ENCODE assay signal across 15 cellular contexts in genomic region chr1:228305721-228306152, GRCh38.
DNase-seq lines count a peak whose midpoint lies in the region; ATAC-seq and TF ChIP-seq lines count a peak whose summit lies in the region.
"Had no signal": no experiment of that assay in that cellular context is flagged by ENCODE, and none has a peak within 500 bp of the region (broad histone marks: within the 10 kb centered on the region; RNA-seq: fewer than 3 reads in every experiment).

No MANE protein-coding gene starts in this region.

- DNase-seq in Right ventricle myocardium superior (peak; percentile 26), left cardiac atrium (no peak), endodermal cell (peak; percentile 27), mesothelial cell of epicardium (ENCODE audit: low spot score in 2 of 2, unreplicated experiment in 2 of 2) (peak; percentile 8 to 10), spleen (peak; percentile 68), Calu3 (no peak)
- DNase-seq: AML-193, DMS53, NCI-H1417, NCI-H1930, NCI-H510A treated with DMSO at 0.1 percent for 48 hours had no signal

- no peaks in the 10 kb centered on the region for H3K27me3 ChIP-seq in endodermal cell (ENCODE audit: control insufficient read depth, insufficient read depth, low read length, poor library complexity, severe bottlenecking)
- H3K27me3 ChIP-seq in spleen (replicated peaks in 1 of 7): no peaks in the 10 kb centered on the region

- CTCF ChIA-PET in Calu3 (lab: Charles Lee): interaction anchor here (1.3 kb wide), 1 partner anchor 13 kb away, joined by 3 read pairs; no protein-coding TSS in a partner anchor

- TF ChIP-seq CTCF in endodermal cell (conservative IDR thresholded peaks at IDR 0.05): no peak
- TF ChIP-seq CTCF in mesothelial cell of epicardium (IDR thresholded peaks at IDR 0.05; ENCODE audit: unreplicated experiment): no peak
- TF ChIP-seq CTCF in spleen (IDR thresholded peaks at IDR 0.05 in 8 of 11, conservative IDR thresholded peaks at IDR 0.05 in 3 of 11): no peak
- no peak for TF ChIP-seq CTCF in Calu3 (IDR thresholded peaks at IDR 0.05; ENCODE audit: unreplicated experiment)

- H3K4me3 Mint-ChIP-seq in endodermal cell (no peak overlapping the region), mesothelial cell of epicardium (no peak overlapping the region), Calu3 (ENCODE audit: low read depth, unreplicated experiment) (no peak overlapping the region)
- H3K4me3 Mint-ChIP-seq: IgD-negative memory B cell had no signal

- intact Hi-C loops in Right ventricle myocardium superior (cut with DNase I) (no loop called here), left cardiac atrium (cut with DNase I) (no loop called here), spleen (cut with DNase I; ENCODE audit: low total_unique reads) (no loop called here), Calu3 (cut with micrococcal nuclease; ENCODE audit: unreplicated experiment) (no loop called here)

- ATAC-seq in Right ventricle myocardium superior (ENCODE audit: poor library complexity) (no peak), left cardiac atrium (no peak), HG02763 (IDR thresholded peaks at IDR 0.05; ENCODE audit: unreplicated experiment) (no peak)

- H3K27ac ChIP-seq in endodermal cell (ENCODE audit: low read depth, low read length) (no peak overlapping the region), spleen (no peak overlapping the region)

- WGBS in endodermal cell (ENCODE audit: insufficient coverage in 1 of 2, insufficient read length in 1 of 2), 2 experiments: 92 to 96% methylated on average over 4 to 6 of the region's 6 CpGs
- 88 to 98% (median 92%) methylated on average over 3 to 6 of the region's 6 CpGs for WGBS in spleen, 5 donors

- no peak overlapping the region for H3K9ac ChIP-seq in endodermal cell (ENCODE audit: extremely low read depth, low read length, poor library complexity, severe bottlenecking)

- peaks cover 39% of the 10 kb centered on the region for H3K9me3 Mint-ChIP-seq in endodermal cell
- peaks cover 25% of the 10 kb centered on the region for H3K9me3 Mint-ChIP-seq in mesothelial cell of epicardium
- H3K9me3 Mint-ChIP-seq in Calu3 (ENCODE audit: low read depth, unreplicated experiment): peaks cover 17% of the 10 kb centered on the region

- H3K4me1 Mint-ChIP-seq in endodermal cell (no peaks in the 10 kb centered on the region), mesothelial cell of epicardium (no peaks in the 10 kb centered on the region), Calu3 (ENCODE audit: low read depth, unreplicated experiment) (no peaks in the 10 kb centered on the region)

- BruUV-seq in Calu3 (replicated peaks; lab: Mats Ljungman, UMichigan): no TSS peak

- no peak for TF ChIP-seq POLR2A in spleen (IDR thresholded peaks at IDR 0.05)

- H3K4me1 ChIP-seq in endodermal cell (ENCODE audit: control insufficient read depth, insufficient read depth, low read length) (no peaks in the 10 kb centered on the region), spleen (no peaks in the 10 kb centered on the region)
- H3K4me1 ChIP-seq: Caco-2, HAP-1 had no signal

- H3K4me3 ChIP-seq in endodermal cell (ENCODE audit: low read length) (no peak overlapping the region), spleen (no peak overlapping the region)
- H3K4me3 ChIP-seq: HAP-1 had no signal

- H3K9me3 ChIP-seq in endodermal cell (ENCODE audit: control insufficient read depth, low read length) (peaks cover 26% of the 10 kb centered on the region), spleen (peaks cover 6 to 38% (median 30%) of the 10 kb centered on the region in 8 donors)

- H3K36me3 Mint-ChIP-seq in endodermal cell (ENCODE audit: low read depth): peaks cover 54% of the 10 kb centered on the region
- peaks cover 44% of the 10 kb centered on the region for H3K36me3 Mint-ChIP-seq in mesothelial cell of epicardium
- H3K36me3 Mint-ChIP-seq in Calu3 (ENCODE audit: insufficient read depth, unreplicated experiment): no peaks in the 10 kb centered on the region

- H3K36me3 ChIP-seq in endodermal cell (ENCODE audit: control insufficient read depth, insufficient read depth, low read length) (peaks cover 25% of the 10 kb centered on the region), spleen (peaks cover 0 to 14% (median 3%) of the 10 kb centered on the region in 6 donors)
- H3K36me3 ChIP-seq: HAP-1 had no signal

- H3K27me3 Mint-ChIP-seq in endodermal cell (ENCODE audit: insufficient read depth) (no peaks in the 10 kb centered on the region), mesothelial cell of epicardium (ENCODE audit: low read depth) (no peaks in the 10 kb centered on the region), Calu3 (ENCODE audit: unreplicated experiment) (peaks cover 13% of the 10 kb centered on the region)
- H3K27me3 Mint-ChIP-seq: IgD-negative memory B cell had no signal

- no peak overlapping the region for H3K27ac Mint-ChIP-seq in endodermal cell
- H3K27ac Mint-ChIP-seq in mesothelial cell of epicardium: no peak overlapping the region
- no peak overlapping the region for H3K27ac Mint-ChIP-seq in Calu3 (ENCODE audit: unreplicated experiment)
- H3K27ac Mint-ChIP-seq: IgD-negative memory B cell had no signal

Comparison
In these comparisons a context has a peak if more than half of its experiments do, and no peak if none do; other contexts are left out.
1. DNase-seq: peak in Right ventricle myocardium superior (single experiment), endodermal cell (single experiment), mesothelial cell of epicardium (2 of 2) and spleen (single experiment); none in left cardiac atrium (single experiment) and Calu3 (single experiment).